Comparison of ENCODE assay signal across 8 cellular contexts in the genomic region with DNA sequence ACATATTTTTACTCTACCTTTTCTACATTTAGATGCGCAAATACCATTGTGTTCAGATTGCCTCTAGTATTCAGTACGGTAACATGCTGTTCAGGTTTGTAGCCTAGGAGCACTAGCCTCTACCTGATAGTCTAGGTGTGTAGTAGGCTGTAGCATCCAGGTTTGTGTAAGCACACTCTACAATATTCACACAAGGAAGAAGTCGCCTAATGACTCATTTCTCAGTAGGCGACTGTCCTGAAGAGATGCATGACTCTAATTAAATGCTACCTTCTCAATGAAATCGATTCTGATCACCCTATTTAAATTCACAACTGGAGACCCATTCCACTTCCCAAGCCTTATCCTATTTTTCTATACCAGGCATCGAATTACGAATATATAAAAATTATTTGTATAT. TPM values are rescaled to one million over a fixed set of nuclear protein-coding genes. Genes with fewer than 3 reads are reported as not detected.
A peak's percentile ranks its signal among the peaks of the same experiment; 100 is the strongest.
DNase-seq lines count a peak whose midpoint lies in the region; ATAC-seq, FAIRE-seq and TF ChIP-seq lines count a peak whose summit lies in the region.

No MANE protein-coding gene starts in this region.

- H3K27ac Mint-ChIP-seq in activated naive CD4-positive, alpha-beta T cell treated with anti-CD3 and anti-CD28 coated beads, Interleukin-2, amount 50 U/mL, for 24 hours: no peak overlapping the region
- peak overlapping the region; percentile 55 to 83 for H3K27ac Mint-ChIP-seq in activated naive CD4-positive, alpha-beta T cell treated with anti-CD3 and anti-CD28 coated beads, Interleukin-2, amount 50 U/mL, for 72 hours

- H3K4me1 Mint-ChIP-seq in activated naive CD4-positive, alpha-beta T cell treated with anti-CD3 and anti-CD28 coated beads, Interleukin-2, amount 50 U/mL, for 24 hours: peaks cover 48% of the 10 kb centered on the region

- H3K27me3 ChIP-seq in upper lobe of left lung: no peaks in the 10 kb centered on the region

- no peaks in the 10 kb centered on the region for H3K9me3 Mint-ChIP-seq in activated naive CD4-positive, alpha-beta T cell treated with anti-CD3 and anti-CD28 coated beads, Interleukin-2, amount 50 U/mL, for 24 hours
- no peaks in the 10 kb centered on the region for H3K9me3 Mint-ChIP-seq in activated naive CD4-positive, alpha-beta T cell treated with anti-CD3 and anti-CD28 coated beads, Interleukin-2, amount 50 U/mL, for 72 hours

- ATAC-seq in activated naive CD4-positive, alpha-beta T cell treated with anti-CD3 and anti-CD28 coated beads, Interleukin-2, amount 50 U/mL, for 72 hours: no peak
- ATAC-seq in left colon: peak; percentile 19
- ATAC-seq in upper lobe of left lung (ENCODE audit: low FRiP score in 2 of 2): no peak
- no peak for ATAC-seq in HG03280 (IDR thresholded peaks at IDR 0.05; ENCODE audit: unreplicated experiment)

- peak overlapping the region; percentile 49 to 97 (median 84) for H3K4me3 ChIP-seq in upper lobe of left lung

- no peak for TF ChIP-seq POLR2A in upper lobe of left lung (IDR thresholded peaks at IDR 0.05)

- FAIRE-seq in D721Med (lab: Jason Lieb, UNC): no peak

- H3K36me3 ChIP-seq in upper lobe of left lung: no peaks in the 10 kb centered on the region

- DNase-seq in activated naive CD4-positive, alpha-beta T cell treated with Interleukin-2 at 50 U/mL for 16 hours: no peak
- no peak for DNase-seq in activated naive CD4-positive, alpha-beta T cell treated with anti-CD3 and anti-CD28 coated beads, Interleukin-2, amount 50 U/mL, for 72 hours (ENCODE audit: low spot score in 2 of 2)
- no peak for DNase-seq in left colon
- DNase-seq in upper lobe of left lung: no peak
- no peak for DNase-seq in D721Med (ENCODE audit: insufficient read length, low spot score)
- no peak for DNase-seq in stimulated activated CD4-positive, alpha-beta T cell treated with anti-CD3 and anti-CD28 coated beads, Interleukin-4, amount 100 ng/mL, for 4 hours

- TF ChIP-seq EP300 in upper lobe of left lung (IDR thresholded peaks at IDR 0.05): no peak

- peaks cover 22 to 39% (median 31%) of the 10 kb centered on the region in 4 donors for H3K4me1 ChIP-seq in upper lobe of left lung

- no peak for TF ChIP-seq CTCF in upper lobe of left lung (IDR thresholded peaks at IDR 0.05)
- TF ChIP-seq CTCF in D721Med (IDR thresholded peaks at IDR 0.05; ENCODE audit: insufficient read depth, missing control alignments): no peak

- no peaks in the 10 kb centered on the region for H3K9me3 ChIP-seq in upper lobe of left lung

- H3K27ac ChIP-seq in upper lobe of left lung: peak overlapping the region in 3 of 4 donors; percentile 89 to 96 (median 94)

- H3K27me3 Mint-ChIP-seq in activated naive CD4-positive, alpha-beta T cell treated with anti-CD3 and anti-CD28 coated beads, Interleukin-2, amount 50 U/mL, for 24 hours: no peaks in the 10 kb centered on the region

- intact Hi-C loops in left colon (cut with DNase I, micrococcal nuclease): no loop called here

- peaks cover 4% of the 10 kb centered on the region for H3K36me3 Mint-ChIP-seq in activated naive CD4-positive, alpha-beta T cell treated with anti-CD3 and anti-CD28 coated beads, Interleukin-2, amount 50 U/mL, for 24 hours
- H3K36me3 Mint-ChIP-seq in activated naive CD4-positive, alpha-beta T cell treated with anti-CD3 and anti-CD28 coated beads, Interleukin-2, amount 50 U/mL, for 72 hours: peaks cover 0 to 8% of the 10 kb centered on the region in 2 donors

- WGBS in upper lobe of left lung, 2 donors: 45 to 51% methylated on average over 7 of the region's 7 CpGs

- peak overlapping the region; percentile 92 for H3K4me3 Mint-ChIP-seq in activated naive CD4-positive, alpha-beta T cell treated with anti-CD3 and anti-CD28 coated beads, Interleukin-2, amount 50 U/mL, for 24 hours

RNA-seq across cellular contexts. Expression of a gene that starts 1.3 kb away (rescaled TPM):
- 10 to 100 TPM; 27.4 to 33.0 TPM for total RNA-seq in activated naive CD4-positive, alpha-beta T cell treated with anti-CD3 and anti-CD28 coated beads, Interleukin-2, amount 50 U/mL, for 72 hours
- 10 to 100 TPM; 41.3 to 47.9 TPM for total RNA-seq in left colon
- 10 to 100 TPM in 5 of 6 donors, 1 to 10 TPM in 1; 9.4 to 34.6 (median 26.5) TPM for total RNA-seq in upper lobe of left lung
